ENCODE assay signal across 1 cellular context in genomic region chr17:44384281-44384822, GRCh38.
TF ChIP-seq lines count a peak whose summit lies in the region.

No MANE protein-coding gene starts in this region.

TF ChIP-seq in Ishikawa, 13 proteins besides CTCF, POLR2A, EP300 and RAD21 (continued from another document):
- TF ChIP-seq REST (IDR thresholded peaks at IDR 0.05; ENCODE audit: low read depth) = no peak
- TF ChIP-seq TEAD4 (IDR thresholded peaks at IDR 0.05) = no peak
- TF ChIP-seq YY1 (IDR thresholded peaks at IDR 0.05; ENCODE audit: low read depth) = no peak
- TF ChIP-seq ZBTB7A (IDR thresholded peaks at IDR 0.05; ENCODE audit: low read depth) = 0 out of 2 replicates have a peak, but pooled peaks have one; percentile 7
